Comparison of ENCODE assay signal across 11 cellular contexts in genomic region chr6:156839591-156840001, GRCh38.
A peak's percentile ranks its signal among the peaks of the same experiment; 100 is the strongest.
DNase-seq lines count a peak whose midpoint lies in the region; ATAC-seq and TF ChIP-seq lines count a peak whose summit lies in the region.
"Had no signal": no experiment of that assay in that cellular context is flagged by ENCODE, and none has a peak within 500 bp of the region (broad histone marks: within the 10 kb centered on the region; RNA-seq: fewer than 3 reads in every experiment).

No MANE protein-coding gene starts in this region.

- peak overlapping the region; percentile 16 for H3K27ac Mint-ChIP-seq in activated naive CD8-positive, alpha-beta T cell treated with anti-CD3 and anti-CD28 coated beads, Interleukin-2, amount 50 U/mL, for 24 hours
- H3K27ac Mint-ChIP-seq in activated naive CD8-positive, alpha-beta T cell treated with anti-CD3 and anti-CD28 coated beads for 36 hours: no peak overlapping the region
- peak overlapping the region; percentile 57 for H3K27ac Mint-ChIP-seq in endodermal cell

- peaks cover 6% of the 10 kb centered on the region for H3K4me1 ChIP-seq in endodermal cell (ENCODE audit: control insufficient read depth, insufficient read depth, low read length)
- peaks cover 15 to 36% of the 10 kb centered on the region in 2 donors for H3K4me1 ChIP-seq in lung (ENCODE audit: control insufficient read depth in 2 of 2, insufficient read depth in 2 of 2, low read length in 2 of 2)
- H3K4me1 ChIP-seq: foreskin keratinocyte had no signal

- peaks cover 51% of the 10 kb centered on the region for H3K4me1 Mint-ChIP-seq in activated naive CD8-positive, alpha-beta T cell treated with anti-CD3 and anti-CD28 coated beads, Interleukin-2, amount 50 U/mL, for 24 hours
- H3K4me1 Mint-ChIP-seq in activated naive CD8-positive, alpha-beta T cell treated with anti-CD3 and anti-CD28 coated beads for 36 hours: peaks cover 51% of the 10 kb centered on the region
- H3K4me1 Mint-ChIP-seq in endodermal cell: peaks cover 51% of the 10 kb centered on the region

- no peak overlapping the region for H3K4me3 Mint-ChIP-seq in activated naive CD8-positive, alpha-beta T cell treated with anti-CD3 and anti-CD28 coated beads, Interleukin-2, amount 50 U/mL, for 24 hours
- H3K4me3 Mint-ChIP-seq in activated naive CD8-positive, alpha-beta T cell treated with anti-CD3 and anti-CD28 coated beads for 36 hours: no peak overlapping the region
- H3K4me3 Mint-ChIP-seq in endodermal cell: no peak overlapping the region

- no peak overlapping the region for H3K27ac ChIP-seq in endodermal cell (ENCODE audit: low read depth, low read length)
- H3K27ac ChIP-seq in lung (ENCODE audit: low read depth in 1 of 2, low read length in 1 of 2): peak overlapping the region; percentile 24 to 45
- H3K27ac ChIP-seq in caudate nucleus (ENCODE audit: low read depth, low read length): no peak overlapping the region
- H3K27ac ChIP-seq: foreskin keratinocyte had no signal

- DNase-seq in activated naive CD8-positive, alpha-beta T cell treated with anti-CD3 and anti-CD28 coated beads, Interleukin-2, amount 50 U/mL, for 24 hours: no peak
- DNase-seq in activated naive CD8-positive, alpha-beta T cell treated with anti-CD3 and anti-CD28 coated beads for 36 hours: no peak
- DNase-seq in endodermal cell (no peak), lung (ENCODE audit: low spot score) (no peak), caudate nucleus (lab: John Stamatoyannopoulos, UW) (no peak), globus pallidus (ENCODE audit: low spot score) (no peak), GM20000 (ENCODE audit: low spot score) (no peak)
- DNase-seq: foreskin keratinocyte, NCI-H1092 treated with DMSO at 0.1 percent for 48 hours, NCI-H748 treated with DMSO at 0.1 percent for 48 hours had no signal

- H3K27me3 ChIP-seq in endodermal cell (ENCODE audit: control insufficient read depth, insufficient read depth, low read length, poor library complexity, severe bottlenecking) (no peaks in the 10 kb centered on the region), lung (ENCODE audit: control insufficient read depth, insufficient read depth) (no peaks in the 10 kb centered on the region)
- H3K27me3 ChIP-seq: foreskin keratinocyte had no signal

- H3K9me3 ChIP-seq in endodermal cell (ENCODE audit: control insufficient read depth, low read length): no peaks in the 10 kb centered on the region
- H3K9me3 ChIP-seq in lung (ENCODE audit: control insufficient read depth in 2 of 2, insufficient read depth in 1 of 2, low read length in 1 of 2): no peaks in the 10 kb centered on the region

- ATAC-seq in activated naive CD8-positive, alpha-beta T cell treated with anti-CD3 and anti-CD28 coated beads, Interleukin-2, amount 50 U/mL, for 24 hours: no peak
- no peak for ATAC-seq in lung (ENCODE audit: insufficient read depth, low FRiP score)
- no peak for ATAC-seq in HG03342 (IDR thresholded peaks at IDR 0.05; ENCODE audit: unreplicated experiment)
- ATAC-seq: foreskin keratinocyte had no signal

- peaks cover 10% of the 10 kb centered on the region for H3K36me3 Mint-ChIP-seq in activated naive CD8-positive, alpha-beta T cell treated with anti-CD3 and anti-CD28 coated beads, Interleukin-2, amount 50 U/mL, for 24 hours (ENCODE audit: low read depth)
- H3K36me3 Mint-ChIP-seq in activated naive CD8-positive, alpha-beta T cell treated with anti-CD3 and anti-CD28 coated beads for 36 hours: peaks cover 29% of the 10 kb centered on the region
- H3K36me3 Mint-ChIP-seq in endodermal cell (ENCODE audit: low read depth): peaks cover 12% of the 10 kb centered on the region

- no peak for TF ChIP-seq CTCF in endodermal cell (conservative IDR thresholded peaks at IDR 0.05)
- TF ChIP-seq CTCF in lung (IDR thresholded peaks at IDR 0.05; ENCODE audit: control extremely low read depth, extremely low read depth): no peak
- TF ChIP-seq CTCF in GM20000 (IDR thresholded peaks at IDR 0.05; ENCODE audit: extremely low read depth, missing control alignments): no peak

- 85 to 92% methylated on average over 5 to 9 of the region's 9 CpGs for WGBS in endodermal cell (ENCODE audit: insufficient coverage in 1 of 2, insufficient read length in 1 of 2), 2 experiments
- 70 to 78% methylated on average over 9 of the region's 9 CpGs for WGBS in lung, 2 donors

- H3K36me3 ChIP-seq in endodermal cell (ENCODE audit: control insufficient read depth, insufficient read depth, low read length): peaks cover 15% of the 10 kb centered on the region
- peaks cover 0 to 2% of the 10 kb centered on the region in 2 donors for H3K36me3 ChIP-seq in lung (ENCODE audit: control insufficient read depth in 2 of 2, insufficient read depth in 2 of 2, low read length in 2 of 2)

- H3K4me3 ChIP-seq in endodermal cell (ENCODE audit: low read length): no peak overlapping the region
- H3K4me3 ChIP-seq in lung: no peak overlapping the region

- H3K27me3 Mint-ChIP-seq in activated naive CD8-positive, alpha-beta T cell treated with anti-CD3 and anti-CD28 coated beads, Interleukin-2, amount 50 U/mL, for 24 hours: no peaks in the 10 kb centered on the region
- H3K27me3 Mint-ChIP-seq in activated naive CD8-positive, alpha-beta T cell treated with anti-CD3 and anti-CD28 coated beads for 36 hours: no peaks in the 10 kb centered on the region
- no peaks in the 10 kb centered on the region for H3K27me3 Mint-ChIP-seq in endodermal cell (ENCODE audit: insufficient read depth)

- no peaks in the 10 kb centered on the region for H3K9me3 Mint-ChIP-seq in activated naive CD8-positive, alpha-beta T cell treated with anti-CD3 and anti-CD28 coated beads, Interleukin-2, amount 50 U/mL, for 24 hours
- no peaks in the 10 kb centered on the region for H3K9me3 Mint-ChIP-seq in activated naive CD8-positive, alpha-beta T cell treated with anti-CD3 and anti-CD28 coated beads for 36 hours
- H3K9me3 Mint-ChIP-seq in endodermal cell: no peaks in the 10 kb centered on the region

- no peak overlapping the region for H3K9ac ChIP-seq in endodermal cell (ENCODE audit: extremely low read depth, low read length, poor library complexity, severe bottlenecking)

Comparison
In these comparisons a context has a peak if more than half of its experiments do, and no peak if none do; other contexts are left out.
1. H3K27ac ChIP-seq: peak in lung (2 of 2); none in endodermal cell (single experiment) and caudate nucleus (single experiment).